Comparison of ENCODE assay signal across 17 cellular contexts in the genomic region with DNA sequence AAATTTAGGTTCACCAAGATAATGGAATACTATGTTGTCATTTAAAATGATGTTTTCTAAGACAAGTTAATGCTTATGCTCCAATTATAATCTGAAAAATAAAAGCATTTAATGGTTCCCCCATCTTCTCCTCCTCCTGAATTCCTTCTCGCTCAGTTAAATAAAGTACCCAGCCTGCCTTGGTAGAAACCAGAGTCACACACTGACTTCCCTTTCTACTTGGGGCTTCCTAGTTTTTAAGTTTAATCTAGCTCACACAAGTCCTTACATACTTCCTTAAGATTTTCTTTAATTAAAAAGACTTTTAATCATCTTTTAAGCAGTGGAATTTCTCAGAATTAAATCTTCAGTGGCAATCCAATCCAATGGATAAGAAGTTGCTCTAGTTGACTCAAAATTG. TPM values are rescaled to one million over a fixed set of nuclear protein-coding genes. Genes with fewer than 3 reads are reported as not detected.
A peak's percentile ranks its signal among the peaks of the same experiment; 100 is the strongest.
DNase-seq lines count a peak whose midpoint lies in the region; ATAC-seq, FAIRE-seq and TF ChIP-seq lines count a peak whose summit lies in the region.
"Had no signal": no experiment of that assay in that cellular context is flagged by ENCODE, and none has a peak within 500 bp of the region (broad histone marks: within the 10 kb centered on the region; RNA-seq: fewer than 3 reads in every experiment).

No MANE protein-coding gene starts in this region.

- peaks cover 19% of the 10 kb centered on the region for H3K36me3 ChIP-seq in CD4-positive, alpha-beta memory T cell (ENCODE audit: insufficient read depth, low read length)
- H3K36me3 ChIP-seq in keratinocyte (ENCODE audit: control insufficient read depth in 2 of 2, extremely low read depth in 1 of 2, insufficient read depth in 2 of 2, low read length in 2 of 2) = peaks cover 1 to 10% of the 10 kb centered on the region in 2 experiments

- dilution Hi-C loops in keratinocyte (cut with MboI; ENCODE audit: extremely low pct_ligation_motif_present, low sequenced_read_pairs) = no loop called here

- peaks cover 69 to 71% of the 10 kb centered on the region in 2 donors for H3K36me3 Mint-ChIP-seq in CD4-positive, alpha-beta memory T cell
- H3K36me3 Mint-ChIP-seq in activated CD4-positive, alpha-beta memory T cell treated with anti-CD3 and anti-CD28 coated beads, Interleukin-2, amount 10 ng/mL, durations not matched to agents 7 days and 5 days (ENCODE audit: low read depth) = peaks cover 87% of the 10 kb centered on the region

- H3K4me3 Mint-ChIP-seq in CD4-positive, alpha-beta memory T cell = no peak overlapping the region
- H3K4me3 Mint-ChIP-seq in activated CD4-positive, alpha-beta memory T cell treated with anti-CD3 and anti-CD28 coated beads, Interleukin-2, amount 10 ng/mL, durations not matched to agents 7 days and 5 days = no peak overlapping the region
- H3K4me3 Mint-ChIP-seq: brain; GM23338; memory B cell; naive thymus-derived CD8-positive, alpha-beta T cell; type B pancreatic cell had no signal

- no peak overlapping the region for H3K9ac ChIP-seq in keratinocyte (ENCODE audit: control insufficient read depth, extremely low read depth, insufficient read depth, low read length)

- no peak overlapping the region for H2AFZ ChIP-seq in keratinocyte (ENCODE audit: control insufficient read depth, low read length)
- H2AFZ ChIP-seq: GM23338 had no signal

- POLR2A ChIA-PET in CD4-positive, alpha-beta memory T cell (lab: Charles Lee; ENCODE audit: partially characterized antibody) = interaction anchor here (1.2 kb wide), 1 partner anchor 19 kb away, joined by 4 read pairs; no protein-coding TSS in a partner anchor
- POLR2A ChIA-PET in activated CD4-positive, alpha-beta memory T cell treated with anti-CD3 and anti-CD28 coated beads, Interleukin-2, amount 10 ng/mL, durations not matched to agents 7 days and 5 days (lab: Charles Lee) = interaction anchor here (0.8 to 6.2 kb wide), 4 partner anchors 13 to 34 kb away, joined by 3 to 46 read pairs (median 13); no protein-coding TSS in a partner anchor

- no peaks in the 10 kb centered on the region for H3K9me3 ChIP-seq in CD4-positive, alpha-beta memory T cell (ENCODE audit: control insufficient read depth in 1 of 2, low read length in 2 of 2)
- H3K9me3 ChIP-seq in keratinocyte (ENCODE audit: control insufficient read depth, low read depth, low read length) = no peaks in the 10 kb centered on the region
- H3K9me3 ChIP-seq: stomach had no signal

- no peak for FAIRE-seq in keratinocyte (lab: Jason Lieb, UNC)
- FAIRE-seq: colon had no signal

- intact Hi-C loops in CD4-positive, alpha-beta memory T cell (cut with micrococcal nuclease) = loop anchor here (2.0 to 5.0 kb wide), 3 partner anchors 19 to 36 kb away; partner anchors contain the start of gene CD58

- no peak for TF ChIP-seq CTCF in keratinocyte (optimal IDR thresholded peaks at IDR 0.05 in 1 of 3, IDR thresholded peaks at IDR 0.05 in 1 of 3, conservative IDR thresholded peaks at IDR 0.05 in 1 of 3; ENCODE audit: extremely low read depth in 1 of 3, insufficient read depth in 2 of 3, low read length in 3 of 3)

- H3K27me3 Mint-ChIP-seq in CD4-positive, alpha-beta memory T cell = no peaks in the 10 kb centered on the region
- H3K27me3 Mint-ChIP-seq in activated CD4-positive, alpha-beta memory T cell treated with anti-CD3 and anti-CD28 coated beads, Interleukin-2, amount 10 ng/mL, durations not matched to agents 7 days and 5 days = no peaks in the 10 kb centered on the region
- H3K27me3 Mint-ChIP-seq: brain; memory B cell; naive thymus-derived CD8-positive, alpha-beta T cell; type B pancreatic cell had no signal

- no peak for ATAC-seq in GM21529 (IDR thresholded peaks at IDR 0.05; ENCODE audit: unreplicated experiment)
- ATAC-seq: GM23338 had no signal

- CTCF ChIA-PET in CD4-positive, alpha-beta memory T cell (lab: Charles Lee; ENCODE audit: partially characterized antibody) = interaction anchor here (0.9 to 2.2 kb wide), 4 partner anchors 15 to 390 kb away, joined by 3 to 5 read pairs (median 4); no protein-coding TSS in a partner anchor
- CTCF ChIA-PET in activated CD4-positive, alpha-beta memory T cell treated with anti-CD3 and anti-CD28 coated beads, Interleukin-2, amount 10 ng/mL, durations not matched to agents 7 days and 5 days (lab: Charles Lee) = interaction anchor here (1.0 kb wide), 1 partner anchor 19 kb away, joined by 3 read pairs; no protein-coding TSS in a partner anchor

- H3K27me3 ChIP-seq in CD4-positive, alpha-beta memory T cell (ENCODE audit: insufficient read depth, low read length) = no peaks in the 10 kb centered on the region
- H3K27me3 ChIP-seq in keratinocyte (ENCODE audit: control insufficient read depth, extremely low read depth, insufficient read depth, low read length) = no peaks in the 10 kb centered on the region
- H3K27me3 ChIP-seq: stomach had no signal

- peaks cover 26 to 52% (median 35%) of the 10 kb centered on the region in 4 donors for H3K4me1 Mint-ChIP-seq in CD4-positive, alpha-beta memory T cell
- peaks cover 56% of the 10 kb centered on the region for H3K4me1 Mint-ChIP-seq in activated CD4-positive, alpha-beta memory T cell treated with anti-CD3 and anti-CD28 coated beads, Interleukin-2, amount 10 ng/mL, durations not matched to agents 7 days and 5 days
- H3K4me1 Mint-ChIP-seq: brain, GM23338 had no signal

- peaks cover 34% of the 10 kb centered on the region for H3K4me1 ChIP-seq in CD4-positive, alpha-beta memory T cell (ENCODE audit: insufficient read depth, low read length)
- H3K4me1 ChIP-seq in keratinocyte (ENCODE audit: control insufficient read depth, extremely low read depth, insufficient read depth, low read length) = peaks cover 43% of the 10 kb centered on the region

- in situ Hi-C loops in G401 (cut with HindIII; ENCODE audit: low sequenced_read_pairs) = no loop called here

- peaks cover 0 to 1% (median 0%) of the 10 kb centered on the region in 8 donors for H3K9me3 Mint-ChIP-seq in CD4-positive, alpha-beta memory T cell
- H3K9me3 Mint-ChIP-seq in activated CD4-positive, alpha-beta memory T cell treated with anti-CD3 and anti-CD28 coated beads, Interleukin-2, amount 10 ng/mL, durations not matched to agents 7 days and 5 days = no peaks in the 10 kb centered on the region
- H3K9me3 Mint-ChIP-seq: brain; GM23338; memory B cell; naive thymus-derived CD8-positive, alpha-beta T cell had no signal

- H3K4me2 ChIP-seq in keratinocyte (ENCODE audit: control insufficient read depth, extremely low read depth, insufficient read depth, low read depth, low read length) = no peak overlapping the region
- H3K4me2 ChIP-seq: GM23338 had no signal

- no peak overlapping the region for H3K27ac ChIP-seq in CD4-positive, alpha-beta memory T cell (ENCODE audit: low read depth, low read length)
- H3K27ac ChIP-seq in keratinocyte (ENCODE audit: control insufficient read depth, insufficient read depth, low read length) = peak overlapping the region; percentile 67
- H3K27ac ChIP-seq: stomach had no signal

- peak overlapping the region in 5 of 7 donors; percentile 12 to 70 (median 42) for H3K27ac Mint-ChIP-seq in CD4-positive, alpha-beta memory T cell
- peak overlapping the region; percentile 77 for H3K27ac Mint-ChIP-seq in activated CD4-positive, alpha-beta memory T cell treated with anti-CD3 and anti-CD28 coated beads, Interleukin-2, amount 10 ng/mL, durations not matched to agents 7 days and 5 days
- H3K27ac Mint-ChIP-seq: GM23338, memory B cell, type B pancreatic cell had no signal

- H4K20me1 ChIP-seq in keratinocyte (ENCODE audit: control insufficient read depth, extremely low read depth, insufficient read depth, low read length) = no peaks in the 10 kb centered on the region

- no peak overlapping the region for H3K4me3 ChIP-seq in CD4-positive, alpha-beta memory T cell (ENCODE audit: low read length in 2 of 2)
- no peak overlapping the region for H3K4me3 ChIP-seq in keratinocyte (ENCODE audit: control insufficient read depth in 2 of 3, extremely low read depth in 1 of 3, insufficient read depth in 2 of 3, low read depth in 1 of 3, low read length in 3 of 3)
- H3K4me3 ChIP-seq: GM23338, stomach had no signal

- H3K79me2 ChIP-seq in keratinocyte (ENCODE audit: control insufficient read depth, insufficient read depth, low read length) = no peaks in the 10 kb centered on the region

- no peaks in the 10 kb centered on the region for H3K9me1 ChIP-seq in keratinocyte (ENCODE audit: control insufficient read depth, extremely low read depth, insufficient read depth, low read length)

- DNase-seq in CD4-positive, alpha-beta memory T cell = no peak
- peak; percentile 44 for DNase-seq in MV-4-11 (lab: John Stamatoyannopoulos, UW)
- no peak for DNase-seq in activated CD4-positive, alpha-beta memory T cell treated with anti-CD3 and anti-CD28 coated beads, Interleukin-2, amount 10 ng/mL, durations not matched to agents 7 days and 5 days
- DNase-seq in keratinocyte (ENCODE audit: low read depth, low spot score) = no peak
- no peak for DNase-seq in G401 (ENCODE audit: low spot score)
- no peak for DNase-seq in HuH-7.5 (ENCODE audit: low spot score)
- DNase-seq in stimulated activated CD4-positive, alpha-beta T cell treated with anti-CD3 and anti-CD28 coated beads, Interleukin-4, amount 100 ng/mL, for 1 hour = no peak
- DNase-seq: Karpas-422; naive thymus-derived CD8-positive, alpha-beta T cell; RPMI8226; stomach had no signal

RNA-seq across cellular contexts. Expression of gene CD58, which starts 32.9 kb away (rescaled TPM):
- 10 to 100 TPM; 25.2 to 30.9 TPM for total RNA-seq in CD4-positive, alpha-beta memory T cell
- 10 to 100 TPM; 58.2 to 61.3 TPM for polyA plus RNA-seq in CD4-positive, alpha-beta memory T cell
- 10 to 100 TPM; 55.2 to 59.7 TPM for total RNA-seq in activated CD4-positive, alpha-beta memory T cell treated with anti-CD3 and anti-CD28 coated beads, Interleukin-2, amount 10 ng/mL, durations not matched to agents 7 days and 5 days
- 15.6 to 38.6 TPM (median 32.6 TPM) in 3 replicates for polyA plus RNA-seq in keratinocyte
- polyA plus RNA-seq in keratinocyte (2011; ENCODE audit: low read depth) = 18.5 TPM
- polyA plus RNA-seq in keratinocyte (2011; cell fraction: cytosol; rRNA removed) = 9.7 and 31.0 TPM in 2 replicates
- 43.2 and 51.9 TPM in 2 replicates for polyA plus RNA-seq in keratinocyte (2011; cell fraction: nucleus; rRNA removed)
- polyA plus RNA-seq in keratinocyte (2012; ENCODE audit: low replicate concordance) = 13.9 and 22.2 TPM in 2 replicates
- polyA minus RNA-seq in keratinocyte = 4.1 to 14.3 TPM (median 7.4 TPM) in 3 replicates
- 7.5 TPM for polyA minus RNA-seq in keratinocyte (2011; cell fraction: cytosol; rRNA and poly(A)+ RNA removed)
- polyA minus RNA-seq in keratinocyte (2011; cell fraction: nucleus; rRNA and poly(A)+ RNA removed) = 12.2 and 19.2 TPM in 2 replicates
- 4.3 and 15.2 TPM in 2 replicates for total RNA-seq in G401 (2014; rRNA removed; shearing (Covaris generic))
